1 cellular context compared by ENCODE assay signal in genomic region chr19:7926021-7926726, GRCh38.
TF ChIP-seq lines count a peak whose summit lies in the region.

Gene CTXN1 (minus strand): TSS chr19:7926135. CDS start chr19:7925538, 597 bp downstream.

TF ChIP-seq in HEK293, 187 proteins besides CTCF, POLR2A, EP300 and RAD21 (continued from another document and continues in another):
- no peak for TF ChIP-seq ZNF704 (tag by site-specific recombination; IDR thresholded peaks at IDR 0.05)
- TF ChIP-seq PATZ1 (tag by site-specific recombination; IDR thresholded peaks at IDR 0.05): peak; percentile 56; the same call in 1 of the 2 replicates
- TF ChIP-seq MZF1 (tag by site-specific recombination; IDR thresholded peaks at IDR 0.05; ENCODE audit: borderline replicate concordance): no peak
- no peak for TF ChIP-seq SALL2 (tag by site-specific recombination; IDR thresholded peaks at IDR 0.05; ENCODE audit: borderline replicate concordance)
- peak; percentile 62; the same call in 1 of the 2 replicates for TF ChIP-seq ZBTB10 (tag by site-specific recombination; IDR thresholded peaks at IDR 0.05)
- TF ChIP-seq SCRT1 (tag by site-specific recombination; IDR thresholded peaks at IDR 0.05; ENCODE audit: borderline replicate concordance): no peak
- TF ChIP-seq ZBTB49 (tag by site-specific recombination; IDR thresholded peaks at IDR 0.05; ENCODE audit: low read depth): no peak
- no peak for TF ChIP-seq ZNF626 (tag by site-specific recombination; IDR thresholded peaks at IDR 0.05)
- no peak for TF ChIP-seq ELK4 (IDR thresholded peaks at IDR 0.05; ENCODE audit: borderline replicate concordance, low read depth, low read length)
- TF ChIP-seq ZFP69B (tag by site-specific recombination; IDR thresholded peaks at IDR 0.05): no peak
- no peak for TF ChIP-seq ZNF610 (tag by site-specific recombination; IDR thresholded peaks at IDR 0.05; ENCODE audit: borderline replicate concordance)
- no peak for TF ChIP-seq ZNF645 (tag by site-specific recombination; IDR thresholded peaks at IDR 0.05)
- TF ChIP-seq ZFHX2 (tag by site-specific recombination; conservative IDR thresholded peaks at IDR 0.05): peak; percentile 85
- no peak for TF ChIP-seq FEZF1 (tag by site-specific recombination; IDR thresholded peaks at IDR 0.05)
- no peak for TF ChIP-seq BCL6B (tag by site-specific recombination; IDR thresholded peaks at IDR 0.05)
- no peak for TF ChIP-seq ZNF518A (tag by site-specific recombination; conservative IDR thresholded peaks at IDR 0.05; ENCODE audit: low read depth)
- TF ChIP-seq ZNF549 (tag by site-specific recombination; IDR thresholded peaks at IDR 0.05): no peak
- no peak for TF ChIP-seq ZNF175 (tag by site-specific recombination; IDR thresholded peaks at IDR 0.05)
- TF ChIP-seq ZNF571 (tag by site-specific recombination; IDR thresholded peaks at IDR 0.05): no peak
- no peak for TF ChIP-seq ZXDB (tag by site-specific recombination; IDR thresholded peaks at IDR 0.05)
- no peak for TF ChIP-seq GFI1B (tag by site-specific recombination; IDR thresholded peaks at IDR 0.05)
- no peak for TF ChIP-seq ZEB2 (tag by site-specific recombination; IDR thresholded peaks at IDR 0.05)
- TF ChIP-seq ZNF473 (tag by site-specific recombination; IDR thresholded peaks at IDR 0.05): no peak
- no peak for TF ChIP-seq ZNF114 (tag by site-specific recombination; IDR thresholded peaks at IDR 0.05)
- TF ChIP-seq ZNF623 (tag by site-specific recombination; IDR thresholded peaks at IDR 0.05): no peak
- TF ChIP-seq ZNF184 (tag by site-specific recombination; IDR thresholded peaks at IDR 0.05): no peak
- TF ChIP-seq GLIS2 (tag by site-specific recombination; IDR thresholded peaks at IDR 0.05): peak; percentile 44; the same call in 1 of the 2 replicates
- TF ChIP-seq EGR2 (tag by site-specific recombination; IDR thresholded peaks at IDR 0.05; ENCODE audit: low read depth): peak; percentile 79
- TF ChIP-seq ZNF510 (tag by site-specific recombination; IDR thresholded peaks at IDR 0.05; ENCODE audit: insufficient replicate concordance): no peak
- no peak for TF ChIP-seq HIC1 (tag by site-specific recombination; IDR thresholded peaks at IDR 0.05)
- TF ChIP-seq ZNF514 (tag by site-specific recombination; IDR thresholded peaks at IDR 0.05): no peak
- no peak for TF ChIP-seq YY2 (tag by site-specific recombination; IDR thresholded peaks at IDR 0.05)
- TF ChIP-seq RBAK (tag by site-specific recombination; IDR thresholded peaks at IDR 0.05): no peak
- TF ChIP-seq KLF16 (tag by site-specific recombination; IDR thresholded peaks at IDR 0.05): peak; percentile 55; the same call in 1 of the 2 replicates
- TF ChIP-seq ZNF830 (tag by site-specific recombination; IDR thresholded peaks at IDR 0.05; ENCODE audit: low read depth): no peak
- TF ChIP-seq ZNF362 (tag by site-specific recombination; IDR thresholded peaks at IDR 0.05): no peak
